Comparison of ENCODE assay signal across 1 cellular context in genomic region chr2:38654495-38655381, GRCh38.
TF ChIP-seq lines count a peak whose summit lies in the region.

No MANE protein-coding gene starts in this region.

TF ChIP-seq in IMR-90, 13 proteins besides CTCF, POLR2A, EP300 and RAD21:
- no peak for TF ChIP-seq BHLHE40 (IDR thresholded peaks at IDR 0.05; ENCODE audit: low read depth, low read length)
- TF ChIP-seq NFE2L2 (IDR thresholded peaks at IDR 0.05; ENCODE audit: low read depth, low read length): no peak
- TF ChIP-seq CHD1 (IDR thresholded peaks at IDR 0.05; ENCODE audit: low read depth, low read length): no peak
- no peak for TF ChIP-seq MXI1 (IDR thresholded peaks at IDR 0.05; ENCODE audit: borderline replicate concordance, low read depth, low read length)
